7 cellular contexts compared by ENCODE assay signal in the genomic region with DNA sequence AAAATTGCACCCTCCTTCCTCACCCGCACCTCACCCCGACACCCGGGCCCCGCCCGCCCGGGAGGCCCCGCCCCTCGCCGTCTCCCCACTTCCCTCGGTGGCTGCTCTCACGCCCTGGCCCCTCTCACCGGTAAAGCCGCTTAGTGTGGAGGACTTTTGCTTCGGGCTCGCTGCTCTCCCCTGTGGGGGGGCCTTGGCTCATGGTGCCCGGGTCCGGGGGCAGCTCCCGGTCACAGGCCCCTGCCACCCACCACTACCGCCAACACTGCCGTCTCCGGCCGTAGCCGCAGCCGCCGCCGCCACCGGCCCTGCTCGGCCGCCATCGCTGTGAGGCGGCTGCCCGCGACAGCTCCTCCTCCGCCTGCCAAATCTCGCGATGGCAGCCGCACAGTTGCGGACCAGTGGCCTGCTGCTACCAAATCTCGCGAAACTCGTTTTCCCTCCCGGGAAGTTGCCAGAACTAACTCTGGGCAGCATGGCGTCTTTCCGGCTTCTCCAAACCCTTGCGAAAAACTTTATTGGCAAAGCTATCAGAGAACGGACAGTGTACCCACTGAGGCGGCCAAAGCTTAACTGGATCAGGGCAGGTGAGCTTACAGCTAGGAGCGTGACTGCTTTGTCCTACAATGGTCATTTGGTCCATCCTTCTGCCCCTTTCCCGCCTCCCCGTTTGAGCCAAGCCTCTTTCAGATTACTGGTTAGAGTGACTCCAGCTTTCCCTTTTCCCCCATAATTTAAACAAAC. TPM values are rescaled to one million over a fixed set of nuclear protein-coding genes. Genes with fewer than 3 reads are reported as not detected.
DNase-seq lines count a peak whose midpoint lies in the region; ATAC-seq and TF ChIP-seq lines count a peak whose summit lies in the region.

Gene SMG5, minus strand, starts transcription at position 347 of the 744 bp plus-strand sequence. Its CDS starts 145 bp downstream, at position 202.

- H3K4me3 ChIP-seq in hepatocyte, result peak within 1 kb of the TSS; percentile 62

- peak within 1 kb of the TSS; percentile 75 for H2AFZ ChIP-seq in hepatocyte

- H3K9me3 ChIP-seq in hepatocyte (ENCODE audit: low read depth), result no peaks in the 10 kb centered on the region

- WGBS in hepatocyte (ENCODE audit: low lambda C conversion rate, missing lambda C conversion rate), result under 1% methylated on average over 48 of the region's 50 CpGs

- peak within 1 kb of the TSS; percentile 89 for H3K4me2 ChIP-seq in hepatocyte

- H3K79me2 ChIP-seq in hepatocyte, result peaks cover 49% of the 10 kb centered on the region

- peak within 1 kb of the TSS; percentile 94 for H3K27ac ChIP-seq in hepatocyte

- H3K9me2 ChIP-seq in hepatocyte (replicated peaks; ENCODE audit: insufficient read depth), result no peaks in the 10 kb centered on the region

- H3K27me3 ChIP-seq in hepatocyte, result no peaks in the 10 kb centered on the region

- H4K20me1 ChIP-seq in hepatocyte (ENCODE audit: insufficient read depth, poor library complexity, severe bottlenecking), result peaks cover 21% of the 10 kb centered on the region

- H3K36me3 ChIP-seq in hepatocyte (replicated peaks; ENCODE audit: insufficient read depth, low read depth), result no peaks in the 10 kb centered on the region

- DNase-seq in NCI-H2081 (lab: John Stamatoyannopoulos, UW) (peak; percentile 99 to 100), T1000 (lab: John Stamatoyannopoulos, UW) (peak; percentile 90), astrocyte of the hippocampus (ENCODE audit: low read depth, low spot score) (peak; percentile 99), hepatocyte (ENCODE audit: low spot score) (peak; percentile 99), retina (peak; percentile 94)

- ATAC-seq in GM18508 (IDR thresholded peaks at IDR 0.05; ENCODE audit: insufficient read depth, unreplicated experiment) (peak; percentile 54), HG03025 (IDR thresholded peaks at IDR 0.05; ENCODE audit: low FRiP score, unreplicated experiment) (peak; percentile 67)

- TF ChIP-seq CTCF in hepatocyte (IDR thresholded peaks at IDR 0.05; ENCODE audit: poor library complexity), result no peak

- peaks cover 17% of the 10 kb centered on the region for H3K4me1 ChIP-seq in hepatocyte (ENCODE audit: insufficient read depth)

RNA-seq across cellular contexts. Expression of gene SMG5, which starts in this region (rescaled TPM):
- total RNA-seq in hepatocyte, result 64.3 and 65.9 TPM in 2 replicates
- 54.9 and 63.8 TPM in 2 replicates for polyA plus RNA-seq in hepatocyte

Comparison
In these comparisons a context has a peak if more than half of its experiments do, and no peak if none do; other contexts are left out.
1. Peak in every context shown above with its lines: DNase-seq, ATAC-seq, H3K4me3 ChIP-seq and H3K27ac ChIP-seq.